In genomic region chr19:17103177-17103576, GRCh38 we compare ENCODE assay signal across 1 cellular context.
TF ChIP-seq lines count a peak whose summit lies in the region.

No MANE protein-coding gene starts in this region.

TF ChIP-seq in HEK293, 187 proteins besides CTCF, POLR2A, EP300 and RAD21 (continued from another document):
- TF ChIP-seq ZNF555 (tag by site-specific recombination; conservative IDR thresholded peaks at IDR 0.05), result no peak
- TF ChIP-seq TCF7L2 (IDR thresholded peaks at IDR 0.05; ENCODE audit: borderline replicate concordance, low read depth, low read length), result no peak
- no peak for TF ChIP-seq ZNF830 (tag by site-specific recombination; IDR thresholded peaks at IDR 0.05; ENCODE audit: low read depth)
